ENCODE assay signal across 1 cellular context in the genomic region with DNA sequence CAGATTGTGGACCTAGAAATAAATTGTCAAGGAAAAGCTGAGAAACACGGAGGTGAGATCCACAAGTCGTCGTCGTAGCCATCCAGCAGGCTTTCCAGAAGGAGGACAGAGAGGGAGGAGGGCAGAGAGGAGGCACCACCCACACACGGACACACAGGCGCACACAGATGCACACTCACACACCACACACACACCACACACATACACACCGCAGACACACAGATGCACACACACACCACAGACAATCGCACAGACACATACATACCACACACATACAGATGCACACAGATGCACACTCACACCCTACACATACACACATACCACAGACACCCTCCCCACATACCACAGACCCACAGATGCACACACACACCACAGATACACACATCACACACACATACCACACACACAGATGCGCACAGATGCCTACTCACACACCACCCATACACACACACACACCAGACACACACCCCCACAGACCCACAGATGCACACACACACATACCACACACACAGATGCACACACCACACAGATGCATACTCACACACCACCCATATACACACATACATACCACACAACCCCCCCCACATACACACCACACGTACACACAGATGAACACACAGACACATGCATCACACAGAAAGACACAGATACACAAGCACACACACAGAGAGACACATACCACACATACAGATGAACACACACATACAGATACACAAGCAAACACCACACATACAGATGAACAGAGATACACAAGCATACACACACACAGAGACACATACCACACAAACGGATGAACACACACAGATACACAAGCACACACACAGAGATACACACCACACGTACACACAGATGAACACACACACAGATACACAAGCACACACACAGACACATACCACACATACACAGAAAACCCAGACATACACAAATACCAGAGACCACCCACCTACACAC.
TF ChIP-seq lines count a peak whose summit lies in the region.

No MANE protein-coding gene starts in this region.

TF ChIP-seq in HepG2, 621 proteins besides CTCF, POLR2A, EP300 and RAD21:
- TF ChIP-seq ARNT (IDR thresholded peaks at IDR 0.05): 0 out of 2 replicates have a peak, but pooled peaks have one; percentile 27
- no peak for TF ChIP-seq ZNF772 (CRISPR knock-in tag; IDR thresholded peaks at IDR 0.05)
- 0 out of 2 replicates have a peak, but pooled peaks have one; percentile 8 for TF ChIP-seq SAFB2 (CRISPR knock-in tag; IDR thresholded peaks at IDR 0.05; ENCODE audit: borderline replicate concordance, low read depth)
- TF ChIP-seq SOX6 (IDR thresholded peaks at IDR 0.05): peak; percentile 88; the same call in 1 of the 2 replicates
- no peak for TF ChIP-seq SOX6 (CRISPR knock-in tag; IDR thresholded peaks at IDR 0.05)
- no peak for TF ChIP-seq ZNF546 (CRISPR knock-in tag; conservative IDR thresholded peaks at IDR 0.05)
- TF ChIP-seq AKAP8 (CRISPR knock-in tag; IDR thresholded peaks at IDR 0.05): no peak
- TF ChIP-seq NONO (IDR thresholded peaks at IDR 0.05): peak; percentile 80; the same call in 1 of the 2 replicates
- TF ChIP-seq NONO (CRISPR knock-in tag; conservative IDR thresholded peaks at IDR 0.05): 0 out of 2 replicates have a peak, but pooled peaks have one; percentile 20
- TF ChIP-seq RAD51 (IDR thresholded peaks at IDR 0.05; ENCODE audit: borderline replicate concordance): peak; percentile 45
- peak; percentile 40 for TF ChIP-seq TEAD3 (CRISPR knock-in tag; optimal IDR thresholded peaks at IDR 0.05; ENCODE audit: borderline replicate concordance)
- TF ChIP-seq ZNF589 (CRISPR knock-in tag; conservative IDR thresholded peaks at IDR 0.05): 0 out of 2 replicates have a peak, but pooled peaks have one; percentile 48
- peak; percentile 90 for TF ChIP-seq ZNF282 (IDR thresholded peaks at IDR 0.05; ENCODE audit: partially characterized antibody)
- TF ChIP-seq ZNF383 (CRISPR knock-in tag; IDR thresholded peaks at IDR 0.05; ENCODE audit: borderline replicate concordance): no peak
- TF ChIP-seq LCORL (IDR thresholded peaks at IDR 0.05): peak; percentile 70; the same call in 1 of the 2 replicates
- TF ChIP-seq LCORL (CRISPR knock-in tag; IDR thresholded peaks at IDR 0.05): no peak
- TF ChIP-seq FOXP1 (IDR thresholded peaks at IDR 0.05): peak; percentile 67; the same call in 1 of the 2 replicates
- TF ChIP-seq FOXP1 (CRISPR knock-in tag; IDR thresholded peaks at IDR 0.05): no peak
- peak; percentile 94; the same call in 1 of the 2 replicates for TF ChIP-seq NBN (conservative IDR thresholded peaks at IDR 0.05)
- peak; percentile 19; the same call in 1 of the 2 replicates for TF ChIP-seq ZNF263 (CRISPR knock-in tag; IDR thresholded peaks at IDR 0.05)
- TF ChIP-seq, protein P1, sequence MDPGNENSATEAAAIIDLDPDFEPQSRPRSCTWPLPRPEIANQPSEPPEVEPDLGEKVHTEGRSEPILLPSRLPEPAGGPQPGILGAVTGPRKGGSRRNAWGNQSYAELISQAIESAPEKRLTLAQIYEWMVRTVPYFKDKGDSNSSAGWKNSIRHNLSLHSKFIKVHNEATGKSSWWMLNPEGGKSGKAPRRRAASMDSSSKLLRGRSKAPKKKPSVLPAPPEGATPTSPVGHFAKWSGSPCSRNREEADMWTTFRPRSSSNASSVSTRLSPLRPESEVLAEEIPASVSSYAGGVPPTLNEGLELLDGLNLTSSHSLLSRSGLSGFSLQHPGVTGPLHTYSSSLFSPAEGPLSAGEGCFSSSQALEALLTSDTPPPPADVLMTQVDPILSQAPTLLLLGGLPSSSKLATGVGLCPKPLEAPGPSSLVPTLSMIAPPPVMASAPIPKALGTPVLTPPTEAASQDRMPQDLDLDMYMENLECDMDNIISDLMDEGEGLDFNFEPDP (CRISPR knock-in tag; conservative IDR thresholded peaks at IDR 0.05): no peak
- 0 out of 2 replicates have a peak, but pooled peaks have one; percentile 13 for TF ChIP-seq NFRKB (IDR thresholded peaks at IDR 0.05)
- no peak for TF ChIP-seq REXO4 (CRISPR knock-in tag; IDR thresholded peaks at IDR 0.05; ENCODE audit: borderline replicate concordance)
- peak; percentile 52; the same call in 1 of the 2 replicates for TF ChIP-seq FOXA1 (IDR thresholded peaks at IDR 0.05)
- no peak for TF ChIP-seq FOXA1 (CRISPR knock-in tag; IDR thresholded peaks at IDR 0.05)
- TF ChIP-seq, protein P2, sequence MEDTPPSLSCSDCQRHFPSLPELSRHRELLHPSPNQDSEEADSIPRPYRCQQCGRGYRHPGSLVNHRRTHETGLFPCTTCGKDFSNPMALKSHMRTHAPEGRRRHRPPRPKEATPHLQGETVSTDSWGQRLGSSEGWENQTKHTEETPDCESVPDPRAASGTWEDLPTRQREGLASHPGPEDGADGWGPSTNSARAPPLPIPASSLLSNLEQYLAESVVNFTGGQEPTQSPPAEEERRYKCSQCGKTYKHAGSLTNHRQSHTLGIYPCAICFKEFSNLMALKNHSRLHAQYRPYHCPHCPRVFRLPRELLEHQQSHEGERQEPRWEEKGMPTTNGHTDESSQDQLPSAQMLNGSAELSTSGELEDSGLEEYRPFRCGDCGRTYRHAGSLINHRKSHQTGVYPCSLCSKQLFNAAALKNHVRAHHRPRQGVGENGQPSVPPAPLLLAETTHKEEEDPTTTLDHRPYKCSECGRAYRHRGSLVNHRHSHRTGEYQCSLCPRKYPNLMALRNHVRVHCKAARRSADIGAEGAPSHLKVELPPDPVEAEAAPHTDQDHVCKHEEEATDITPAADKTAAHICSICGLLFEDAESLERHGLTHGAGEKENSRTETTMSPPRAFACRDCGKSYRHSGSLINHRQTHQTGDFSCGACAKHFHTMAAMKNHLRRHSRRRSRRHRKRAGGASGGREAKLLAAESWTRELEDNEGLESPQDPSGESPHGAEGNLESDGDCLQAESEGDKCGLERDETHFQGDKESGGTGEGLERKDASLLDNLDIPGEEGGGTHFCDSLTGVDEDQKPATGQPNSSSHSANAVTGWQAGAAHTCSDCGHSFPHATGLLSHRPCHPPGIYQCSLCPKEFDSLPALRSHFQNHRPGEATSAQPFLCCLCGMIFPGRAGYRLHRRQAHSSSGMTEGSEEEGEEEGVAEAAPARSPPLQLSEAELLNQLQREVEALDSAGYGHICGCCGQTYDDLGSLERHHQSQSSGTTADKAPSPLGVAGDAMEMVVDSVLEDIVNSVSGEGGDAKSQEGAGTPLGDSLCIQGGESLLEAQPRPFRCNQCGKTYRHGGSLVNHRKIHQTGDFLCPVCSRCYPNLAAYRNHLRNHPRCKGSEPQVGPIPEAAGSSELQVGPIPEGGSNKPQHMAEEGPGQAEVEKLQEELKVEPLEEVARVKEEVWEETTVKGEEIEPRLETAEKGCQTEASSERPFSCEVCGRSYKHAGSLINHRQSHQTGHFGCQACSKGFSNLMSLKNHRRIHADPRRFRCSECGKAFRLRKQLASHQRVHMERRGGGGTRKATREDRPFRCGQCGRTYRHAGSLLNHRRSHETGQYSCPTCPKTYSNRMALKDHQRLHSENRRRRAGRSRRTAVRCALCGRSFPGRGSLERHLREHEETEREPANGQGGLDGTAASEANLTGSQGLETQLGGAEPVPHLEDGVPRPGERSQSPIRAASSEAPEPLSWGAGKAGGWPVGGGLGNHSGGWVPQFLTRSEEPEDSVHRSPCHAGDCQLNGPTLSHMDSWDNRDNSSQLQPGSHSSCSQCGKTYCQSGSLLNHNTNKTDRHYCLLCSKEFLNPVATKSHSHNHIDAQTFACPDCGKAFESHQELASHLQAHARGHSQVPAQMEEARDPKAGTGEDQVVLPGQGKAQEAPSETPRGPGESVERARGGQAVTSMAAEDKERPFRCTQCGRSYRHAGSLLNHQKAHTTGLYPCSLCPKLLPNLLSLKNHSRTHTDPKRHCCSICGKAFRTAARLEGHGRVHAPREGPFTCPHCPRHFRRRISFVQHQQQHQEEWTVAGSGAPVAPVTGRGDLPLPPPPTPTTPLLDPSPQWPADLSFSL (CRISPR knock-in tag; IDR thresholded peaks at IDR 0.05): peak; percentile 92
TF ChIP-seq in HepG2: peak in this region for 15.
